ENCODE assay signal across 16 cellular contexts in the genomic region with DNA sequence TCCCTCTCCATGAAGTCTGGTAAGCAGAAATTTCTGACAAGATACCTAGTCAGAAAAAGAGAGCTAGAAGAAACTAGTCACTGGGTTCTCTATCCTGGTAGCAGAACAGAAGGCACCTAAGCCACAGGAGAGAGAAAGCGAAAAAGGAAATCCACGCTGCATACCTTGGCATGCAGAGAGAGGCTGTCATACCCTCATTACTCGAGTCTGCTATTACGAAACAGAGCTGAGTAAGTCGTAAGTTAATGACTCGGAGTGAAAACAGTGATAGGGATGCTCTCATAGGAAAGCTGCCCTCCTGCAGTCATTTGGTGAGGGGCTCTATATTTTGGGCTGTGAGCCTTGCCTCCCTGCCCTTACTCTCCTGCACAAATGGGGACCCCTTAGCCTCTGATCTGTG. TPM values are rescaled to one million over a fixed set of nuclear protein-coding genes. Genes with fewer than 3 reads are reported as not detected.
DNase-seq lines count a peak whose midpoint lies in the region.
"Had no signal": no experiment of that assay in that cellular context is flagged by ENCODE, and none has a peak within 500 bp of the region (broad histone marks: within the 10 kb centered on the region; RNA-seq: fewer than 3 reads in every experiment).

No MANE protein-coding gene starts in this region.

- DNase-seq in EH (ENCODE audit: low read depth): peak; percentile 21
- DNase-seq in HT1080 (ENCODE audit: low read depth): peak; percentile 62
- peak; percentile 67 for DNase-seq in astrocyte of the hippocampus (ENCODE audit: low read depth, low spot score)
- peak; percentile 55 for DNase-seq in kidney tubule cell (ENCODE audit: low spot score)
- DNase-seq in iPS-NIHi11 (ENCODE audit: low spot score): no peak
- DNase-seq in dedifferentiated amniotic fluid mesenchymal stem cell (ENCODE audit: extremely low spot score): no peak
- no peak for DNase-seq in cortex of kidney (lab: John Stamatoyannopoulos, UW)
- no peak for DNase-seq in HT-29 (ENCODE audit: low spot score)
- DNase-seq: activated CD8-positive, alpha-beta T cell treated with anti-CD3 and anti-CD28 coated beads for 36 hours; CD8-positive, alpha-beta memory T cell; hippocampal formation; NCI-H2029; stimulated activated naive B cell treated with anti-CD40 and anti-IgM and Interleukin-4, amounts not matched to agents 10 μg/mL and 1 μg/mL and 100 μg/mL, for 72 hours; T-helper 2 cell had no signal

RNA-seq across cellular contexts. Expression of gene CLRN1, which starts 16.2 kb away (rescaled TPM):
- not detected in 2 replicates for total RNA-seq in HT1080 (2014; rRNA removed; shearing (Covaris generic))
- not detected in 2 replicates for polyA plus RNA-seq in HT1080 (2015; cell fraction: cytosol; rRNA removed)
- not detected in 2 replicates for polyA plus RNA-seq in HT1080 (2015; cell fraction: nucleus; rRNA removed)
- total RNA-seq in HT-29 (2014; rRNA removed; shearing (Covaris generic)): not detected in 2 replicates
- total RNA-seq: activated CD8-positive, alpha-beta T cell treated with anti-CD3 and anti-CD28 coated beads for 36 hours; CD8-positive, alpha-beta memory T cell had no signal
- polyA plus RNA-seq: CD8-positive, alpha-beta memory T cell; IgD-negative memory B cell had no signal

RNA-seq across cellular contexts. Expression of gene MINDY4B, which starts 51.1 kb away (rescaled TPM):
- total RNA-seq in HT1080 (2014; rRNA removed; shearing (Covaris generic)): not detected in 2 replicates
- not detected in 2 replicates for polyA plus RNA-seq in HT1080 (2015; cell fraction: cytosol; rRNA removed)
- polyA plus RNA-seq in HT1080 (2015; cell fraction: nucleus; rRNA removed): not detected in 2 replicates
- not detected in 2 replicates for total RNA-seq in HT-29 (2014; rRNA removed; shearing (Covaris generic))
- total RNA-seq: activated CD8-positive, alpha-beta T cell treated with anti-CD3 and anti-CD28 coated beads for 36 hours; CD8-positive, alpha-beta memory T cell; GM23338 had no signal
- polyA plus RNA-seq: CD8-positive, alpha-beta memory T cell; GM23338; IgD-negative memory B cell had no signal

Comparison
In these comparisons a context has a peak if more than half of its experiments do, and no peak if none do; other contexts are left out.
1. DNase-seq: peak in EH (single experiment), HT1080 (single experiment), astrocyte of the hippocampus (single experiment) and kidney tubule cell (single experiment); none in iPS-NIHi11 (single experiment), dedifferentiated amniotic fluid mesenchymal stem cell (single experiment), cortex of kidney (single experiment) and HT-29 (single experiment).